Comparison of ENCODE assay signal across 19 cellular contexts in genomic region chr22:48188211-48188845, GRCh38.
A peak's percentile ranks its signal among the peaks of the same experiment; 100 is the strongest.
DNase-seq lines count a peak whose midpoint lies in the region; ATAC-seq lines count a peak whose summit lies in the region.
"Had no signal": no experiment of that assay in that cellular context is flagged by ENCODE, and none has a peak within 500 bp of the region (broad histone marks: within the 10 kb centered on the region; RNA-seq: fewer than 3 reads in every experiment).

No MANE protein-coding gene starts in this region.

- no peak overlapping the region for H3K27ac ChIP-seq in mesenchymal stem cell (ENCODE audit: low read length, poor library complexity, severe bottlenecking)
- H3K27ac ChIP-seq: esophagus muscularis mucosa, Peyer's patch, thyroid gland had no signal

- 46% methylated on average over 8 of the region's 9 CpGs for WGBS in mesenchymal stem cell

- no peak overlapping the region for H3K4ac ChIP-seq in mesenchymal stem cell (ENCODE audit: low read depth in 1 of 2, low read length in 2 of 2)

- no peaks in the 10 kb centered on the region for H3K36me3 ChIP-seq in mesenchymal stem cell (ENCODE audit: control insufficient read depth in 1 of 2, insufficient read depth in 2 of 2, low read depth in 1 of 2, low read length in 2 of 2)
- H3K36me3 ChIP-seq: esophagus muscularis mucosa, Peyer's patch, thyroid gland had no signal

- no peaks in the 10 kb centered on the region for H3K27me3 ChIP-seq in mesenchymal stem cell (ENCODE audit: control insufficient read depth in 1 of 2, insufficient read depth in 1 of 2, low read length in 2 of 2)
- H3K27me3 ChIP-seq: Peyer's patch, thyroid gland had no signal

- H2AK5ac ChIP-seq in mesenchymal stem cell (ENCODE audit: low read length, severe bottlenecking): no peak overlapping the region

- no peak overlapping the region for H2BK12ac ChIP-seq in mesenchymal stem cell (ENCODE audit: low read length in 2 of 2)

- H2BK15ac ChIP-seq in mesenchymal stem cell (ENCODE audit: low read depth, poor library complexity, severe bottlenecking): no peak overlapping the region

- H3K18ac ChIP-seq in mesenchymal stem cell (ENCODE audit: low read depth in 1 of 2, low read length in 2 of 2): no peak overlapping the region

- no peak overlapping the region for H3K14ac ChIP-seq in mesenchymal stem cell (ENCODE audit: low read length in 2 of 2)

- H3K4me2 ChIP-seq in mesenchymal stem cell (ENCODE audit: low read length, poor library complexity, severe bottlenecking): no peak overlapping the region
- H3K4me2 ChIP-seq: SK-N-SH had no signal

- no peak overlapping the region for H4K91ac ChIP-seq in mesenchymal stem cell (ENCODE audit: low read length)

- peak; percentile 6 for DNase-seq in AG08395 (ENCODE audit: low spot score)
- DNase-seq in Daoy (ENCODE audit: low read depth): peak; percentile 75
- peak; percentile 44 for DNase-seq in RPMI7951 (ENCODE audit: low read depth)
- DNase-seq in mesenchymal stem cell: peak; percentile 14
- DNase-seq in occipital lobe (lab: John Stamatoyannopoulos, UW): no peak
- no peak for DNase-seq in stimulated activated naive CD4-positive, alpha-beta T cell (lab: John Stamatoyannopoulos, UW)
- DNase-seq: activated CD4-positive, CD25-positive, alpha-beta regulatory T cell; activated effector memory CD4-positive, alpha-beta T cell treated with anti-CD3 and anti-CD28 coated beads, Interleukin-2, amount 50 U/mL, for 16 hours; midbrain; NCI-H1436 treated with DMSO at 0.1 percent for 48 hours; NCI-H748 treated with DMSO at 0.1 percent for 48 hours; Peyer's patch; SK-N-SH; small intestine; stimulated activated CD4-positive, alpha-beta T cell treated with anti-CD3 and anti-CD28 coated beads, Interleukin-4, amount 100 ng/mL, for 4 hours; T-helper 9 cell; thyroid gland had no signal

- H3K4me1 ChIP-seq in mesenchymal stem cell (ENCODE audit: control insufficient read depth, insufficient read depth, low read depth, low read length): no peaks in the 10 kb centered on the region
- H3K4me1 ChIP-seq: esophagus muscularis mucosa, Peyer's patch, thyroid gland had no signal

- no peak overlapping the region for H2BK5ac ChIP-seq in mesenchymal stem cell (ENCODE audit: low read depth, low read length, poor library complexity, severe bottlenecking)

- ATAC-seq in activated CD4-positive, CD25-positive, alpha-beta regulatory T cell treated with anti-CD3 and anti-CD28 coated beads, Interleukin-2, amount 50 U/mL, for 24 hours: no peak

- H3K9ac ChIP-seq in mesenchymal stem cell (ENCODE audit: low read length): no peak overlapping the region
- H3K9ac ChIP-seq: SK-N-SH had no signal

- no peak overlapping the region for H3K23ac ChIP-seq in mesenchymal stem cell (ENCODE audit: low read length in 2 of 2)

- no peak overlapping the region for H2AFZ ChIP-seq in mesenchymal stem cell (ENCODE audit: low read depth, low read length)

- H3K79me1 ChIP-seq in mesenchymal stem cell (replicated peaks; ENCODE audit: low read length, poor library complexity, severe bottlenecking): no peaks in the 10 kb centered on the region

- no peak overlapping the region for H2BK120ac ChIP-seq in mesenchymal stem cell (ENCODE audit: low read depth, low read length)

- H4K8ac ChIP-seq in mesenchymal stem cell (ENCODE audit: low read length): no peak overlapping the region

- no peak overlapping the region for H3K4me3 ChIP-seq in mesenchymal stem cell (ENCODE audit: insufficient read depth in 1 of 2, low read depth in 1 of 2, low read length in 2 of 2)
- H3K4me3 ChIP-seq: esophagus muscularis mucosa, Peyer's patch, thyroid gland had no signal

- H3K9me3 ChIP-seq in mesenchymal stem cell (ENCODE audit: control insufficient read depth, low read length): peaks cover 5% of the 10 kb centered on the region
- H3K9me3 ChIP-seq: thyroid gland had no signal

Comparison
In these comparisons a context has a peak if more than half of its experiments do, and no peak if none do; other contexts are left out.
1. DNase-seq: peak in AG08395 (single experiment), Daoy (single experiment), RPMI7951 (single experiment) and mesenchymal stem cell (single experiment); none in occipital lobe (single experiment) and stimulated activated naive CD4-positive, alpha-beta T cell (0 of 6).